27 cellular contexts compared by ENCODE assay signal in the genomic region with DNA sequence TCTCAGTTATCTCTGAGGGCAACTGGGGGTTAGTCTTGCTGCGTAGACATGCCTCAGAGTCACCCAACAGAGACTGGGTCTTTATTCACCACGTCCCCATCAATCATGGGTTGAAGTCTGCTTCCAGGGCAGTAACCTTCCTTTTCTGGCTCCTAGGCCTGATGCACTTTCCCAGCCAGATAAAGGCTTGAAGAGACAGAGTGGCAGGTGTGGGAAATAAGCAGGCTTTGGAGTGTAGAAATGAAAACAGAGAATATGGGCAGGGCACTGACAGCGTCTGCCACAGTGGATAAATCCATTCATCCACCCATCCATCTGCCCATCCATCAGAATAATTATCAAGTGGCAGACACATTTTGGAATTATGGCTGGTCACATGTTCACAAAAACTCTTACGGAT.
"Had no signal": no experiment of that assay in that cellular context is flagged by ENCODE, and none has a peak within 500 bp of the region (broad histone marks: within the 10 kb centered on the region; RNA-seq: fewer than 3 reads in every experiment).

No MANE protein-coding gene starts in this region.

- H3K27ac Mint-ChIP-seq: activated CD4-positive, alpha-beta memory T cell treated with anti-CD3 and anti-CD28 coated beads for 36 hours; activated CD4-positive, alpha-beta T cell treated with anti-CD3 and anti-CD28 coated beads, Interleukin-2, amount 10 ng/mL, durations not matched to agents 7 days and 5 days; activated naive CD4-positive, alpha-beta T cell treated with anti-CD3 and anti-CD28 coated beads, Interleukin-2, amount 50 U/mL, for 72 hours; activated naive CD8-positive, alpha-beta T cell treated with anti-CD3 and anti-CD28 coated beads, Interleukin-2, amount 50 U/mL, for 24 hours; brain; T-helper 1 cell treated with Interleukin-12 subunit alpha and Interleukin-12 subunit beta and Interleukin-4 antibody, amounts not matched to agents 30 μg/mL and 1 μg/mL, for 36 hours; WTC11 had no signal

- ATAC-seq: activated naive CD4-positive, alpha-beta T cell treated with anti-CD3 and anti-CD28 coated beads, Interleukin-2, amount 50 U/mL, for 72 hours; activated naive CD8-positive, alpha-beta T cell treated with anti-CD3 and anti-CD28 coated beads, Interleukin-2, amount 50 U/mL, for 24 hours; activated T-cell treated with anti-CD3 and anti-CD28 coated beads, Interleukin-2, amount 50 U/mL, for 4 hours; SK-N-SH treated with all-trans-retinoic acid at 6 μM for 48 hours; WTC11 had no signal

- H3K36me3 Mint-ChIP-seq: activated CD4-positive, alpha-beta memory T cell treated with anti-CD3 and anti-CD28 coated beads for 36 hours; activated naive CD4-positive, alpha-beta T cell treated with anti-CD3 and anti-CD28 coated beads, Interleukin-2, amount 50 U/mL, for 72 hours; brain had no signal

- H3K9me3 ChIP-seq: ascending aorta, Peyer's patch, SJSA1 had no signal

- H3K9me3 Mint-ChIP-seq: activated CD4-positive, alpha-beta memory T cell treated with anti-CD3 and anti-CD28 coated beads for 36 hours; activated naive CD8-positive, alpha-beta T cell treated with anti-CD3 and anti-CD28 coated beads, Interleukin-2, amount 50 U/mL, for 24 hours; activated T-cell treated with anti-CD3 and anti-CD28 coated beads, Interleukin-2, amount 50 U/mL, for 4 hours; central memory CD8-positive, alpha-beta T cell; T-helper 1 cell treated with Interleukin-12 subunit alpha and Interleukin-12 subunit beta and Interleukin-4 antibody, amounts not matched to agents 30 μg/mL and 1 μg/mL, for 36 hours had no signal

- H3K27me3 Mint-ChIP-seq: central memory CD8-positive, alpha-beta T cell had no signal

- H3K27ac ChIP-seq: ascending aorta, Peyer's patch, RWPE1, SJSA1 had no signal

- H3K4me1 ChIP-seq: ascending aorta, Peyer's patch, SJSA1 had no signal

- H3K36me3 ChIP-seq: ascending aorta, Peyer's patch, SJSA1 had no signal

- H3K27me3 ChIP-seq: ascending aorta, Peyer's patch had no signal

- H3K4me3 Mint-ChIP-seq: activated CD4-positive, alpha-beta memory T cell treated with anti-CD3 and anti-CD28 coated beads for 36 hours; activated CD4-positive, alpha-beta T cell treated with anti-CD3 and anti-CD28 coated beads, Interleukin-2, amount 10 ng/mL, durations not matched to agents 7 days and 5 days; activated naive CD8-positive, alpha-beta T cell treated with anti-CD3 and anti-CD28 coated beads, Interleukin-2, amount 50 U/mL, for 24 hours; activated T-cell treated with anti-CD3 and anti-CD28 coated beads, Interleukin-2, amount 50 U/mL, for 4 hours; brain; central memory CD8-positive, alpha-beta T cell; T-helper 1 cell treated with Interleukin-12 subunit alpha and Interleukin-12 subunit beta and Interleukin-4 antibody, amounts not matched to agents 30 μg/mL and 1 μg/mL, for 36 hours; WTC11 had no signal

- DNase-seq: activated CD4-positive, alpha-beta memory T cell treated with anti-CD3 and anti-CD28 coated beads for 36 hours; activated CD4-positive, alpha-beta T cell treated with anti-CD3 and anti-CD28 coated beads, Interleukin-2, amount 10 ng/mL, durations not matched to agents 7 days and 5 days; activated CD4-positive, CD25-positive, alpha-beta regulatory T cell treated with anti-CD3 and anti-CD28 coated beads, Interleukin-2, amount 50 U/mL, for 72 hours; activated CD8-positive, alpha-beta memory T cell treated with anti-CD3 and anti-CD28 coated beads for 24 hours; activated effector memory CD4-positive, alpha-beta T cell treated with anti-CD3 and anti-CD28 coated beads, Interleukin-2, amount 50 U/mL, for 16 hours; activated naive CD4-positive, alpha-beta T cell treated with Interleukin-2 at 50 U/mL for 16 hours; activated naive CD8-positive, alpha-beta T cell treated with anti-CD3 and anti-CD28 coated beads, Interleukin-2, amount 50 U/mL, for 24 hours; activated T-cell treated with anti-CD3 and anti-CD28 coated beads, Interleukin-2, amount 50 U/mL, for 4 hours; amniotic stem cell; cortex of kidney; NCI-H1436; NCI-H1694 treated with DMSO at 0.1 percent for 48 hours; NCI-H2081 treated with DMSO at 0.1 percent for 48 hours; NCI-H2171 treated with DMSO at 0.1 percent for 48 hours; NCI-H446; Peyer's patch; Right ventricle myocardium superior; SW 1271 had no signal

- H3K4me3 ChIP-seq: ascending aorta, Peyer's patch, SJSA1 had no signal
